Comparison of ENCODE assay signal across 9 cellular contexts in the genomic region with DNA sequence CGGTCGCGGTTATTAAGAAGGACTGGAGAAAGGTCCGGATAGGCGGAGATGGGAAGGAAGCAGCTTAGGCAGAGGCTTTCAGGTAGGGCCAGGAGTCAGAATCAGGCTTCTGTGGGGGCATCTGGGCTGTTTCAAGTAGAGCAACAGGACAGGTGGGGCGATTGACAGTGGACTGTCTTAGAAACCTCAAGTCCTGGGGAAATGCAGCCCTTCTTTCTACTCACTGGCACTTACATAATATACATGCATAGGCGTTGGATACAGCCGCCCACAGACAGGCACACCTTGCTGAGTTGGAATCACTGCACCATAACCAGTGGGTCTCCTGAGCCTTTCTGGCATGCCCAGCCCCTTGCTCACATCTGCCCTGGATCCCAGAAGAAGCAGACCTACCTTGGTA. TPM values are rescaled to one million over a fixed set of nuclear protein-coding genes. Genes with fewer than 3 reads are reported as not detected.
DNase-seq lines count a peak whose midpoint lies in the region; ATAC-seq and TF ChIP-seq lines count a peak whose summit lies in the region.
"Had no signal": no experiment of that assay in that cellular context is flagged by ENCODE, and none has a peak within 500 bp of the region (broad histone marks: within the 10 kb centered on the region; RNA-seq: fewer than 3 reads in every experiment).

No MANE protein-coding gene starts in this region.

- H3K36me3 Mint-ChIP-seq in H9 (ENCODE audit: insufficient read depth in 1 of 3, low read depth in 3 of 3), result peaks cover 27 to 41% (median 27%) of the 10 kb centered on the region in 3 experiments

- H3K27ac Mint-ChIP-seq in H9, result no peak overlapping the region

- H3K27me3 ChIP-seq in H9 (ENCODE audit: insufficient read depth, low read length), result no peaks in the 10 kb centered on the region
- no peaks in the 10 kb centered on the region for H3K27me3 ChIP-seq in left ventricle myocardium inferior (ENCODE audit: low read depth)

- no peaks in the 10 kb centered on the region for H3K79me2 ChIP-seq in H9 (ENCODE audit: insufficient read depth, low read length)

- H3K18ac ChIP-seq in H9 (ENCODE audit: insufficient read length, low read depth, low read length), result no peak overlapping the region

- no peak overlapping the region for H2BK120ac ChIP-seq in H9 (ENCODE audit: low read depth, low read length, poor library complexity, severe bottlenecking)

- DNase-seq in H9 (no peak), left ventricle myocardium inferior (no peak), cerebellar nuclear complex (lab: John Stamatoyannopoulos, UW) (no peak), NCI-H524 treated with DMSO at 0.1 percent for 48 hours (lab: John Stamatoyannopoulos, UW) (no peak)

- no peak overlapping the region for H3K4ac ChIP-seq in H9 (ENCODE audit: low read depth, low read length)

- H3K4me3 ChIP-seq in left ventricle myocardium inferior (peak overlapping the region; percentile 91), skin epidermis (peak overlapping the region; percentile 84 to 99 (median 93))

- H3K27me3 Mint-ChIP-seq in H9 (ENCODE audit: low read depth), result no peaks in the 10 kb centered on the region; the same call in 1 of the 2 replicates

- H3K4me2 ChIP-seq in H9 (ENCODE audit: insufficient read depth, insufficient read length, low read length), result peak overlapping the region; percentile 80

- no peak overlapping the region for H3K14ac ChIP-seq in H9 (ENCODE audit: insufficient read depth, low read length)

- H3K9me3 Mint-ChIP-seq in H9, result no peaks in the 10 kb centered on the region; a peak in 1 of 5 replicates

- ATAC-seq in HG02852 (IDR thresholded peaks at IDR 0.05; ENCODE audit: unreplicated experiment) (no peak), GM19351 (IDR thresholded peaks at IDR 0.05; ENCODE audit: unreplicated experiment) (no peak)

- H3K9me3 ChIP-seq in H9 (ENCODE audit: control insufficient read depth, low read depth, low read length) (no peaks in the 10 kb centered on the region), left ventricle myocardium inferior (replicated peaks) (no peaks in the 10 kb centered on the region)

- peak overlapping the region; percentile 91 to 92 for H3K4me3 Mint-ChIP-seq in H9

- no peak for TF ChIP-seq CTCF in H9 (conservative IDR thresholded peaks at IDR 0.05)
- no peak for TF ChIP-seq CTCF in VCaP (conservative IDR thresholded peaks at IDR 0.05)
- no peak for TF ChIP-seq CTCF in left ventricle myocardium inferior (IDR thresholded peaks at IDR 0.05; ENCODE audit: borderline replicate concordance)

- peaks cover 18% of the 10 kb centered on the region for H3K23me2 ChIP-seq in H9 (ENCODE audit: insufficient read length, low read depth, low read length, poor library complexity, severe bottlenecking)

- H3K79me1 ChIP-seq in H9 (ENCODE audit: insufficient read depth, low read depth, low read length, poor library complexity, severe bottlenecking), result no peaks in the 10 kb centered on the region

- H4K8ac ChIP-seq in H9 (replicated peaks; ENCODE audit: insufficient read length, low read depth, low read length), result no peak overlapping the region

- H4K5ac ChIP-seq in H9 (ENCODE audit: insufficient read length, low read depth, low read length), result no peak overlapping the region

- no peak overlapping the region for H2BK12ac ChIP-seq in H9 (ENCODE audit: insufficient read length, low read depth, low read length)

- no peak overlapping the region for H2AK5ac ChIP-seq in H9 (ENCODE audit: insufficient read length, low read length)

- intact Hi-C loops in left ventricle myocardium inferior (cut with micrococcal nuclease), result no loop called here

- no peak overlapping the region for H2BK5ac ChIP-seq in H9 (ENCODE audit: insufficient read length, low read length)

- WGBS in H9 (ENCODE audit: extremely low coverage, insufficient read length, low lambda C conversion rate), result no CpG with 5 or more reads among the region's 8 CpGs

- H4K91ac ChIP-seq in H9 (ENCODE audit: insufficient read length, low read depth, low read length), result no peak overlapping the region

- no peaks in the 10 kb centered on the region for H4K20me1 ChIP-seq in H9 (ENCODE audit: control insufficient read depth, insufficient read depth, insufficient read length)

- H3K4me1 ChIP-seq in H9 (ENCODE audit: insufficient read depth, low read length) (peaks cover 8% of the 10 kb centered on the region; the same call in 1 of the 2 replicates), left ventricle myocardium inferior (peaks cover 57% of the 10 kb centered on the region)

- no peak overlapping the region for H2AFZ ChIP-seq in H9 (ENCODE audit: low read length)

- peaks cover 37 to 42% of the 10 kb centered on the region in 2 experiments for H3K4me1 Mint-ChIP-seq in H9

- H2BK20ac ChIP-seq in H9 (ENCODE audit: low read depth, low read length, poor library complexity, severe bottlenecking), result no peak overlapping the region

- H3K23ac ChIP-seq in H9 (ENCODE audit: insufficient read length, low read depth, low read length), result no peak overlapping the region

- H3T11ph ChIP-seq in H9 (ENCODE audit: low read length), result no peak overlapping the region

- peaks cover 32% of the 10 kb centered on the region for H3K36me3 ChIP-seq in left ventricle myocardium inferior

- H3K27ac ChIP-seq in H9 (ENCODE audit: insufficient read length, low read depth, low read length) (no peak overlapping the region), VCaP (peak overlapping the region; percentile 86), left ventricle myocardium inferior (replicated peaks) (peak overlapping the region; percentile 98), skin epidermis (peak overlapping the region; percentile 39 to 98 (median 95))

- H3K56ac ChIP-seq in H9 (ENCODE audit: insufficient read length, low read depth, low read length), result no peak overlapping the region

- no peak overlapping the region for H2BK15ac ChIP-seq in H9 (ENCODE audit: low read depth, low read length)

- H3K9ac ChIP-seq in H9 (ENCODE audit: extremely low read depth, insufficient read length, low read length), result peak overlapping the region; percentile 79

RNA-seq across cellular contexts. Expression of gene MYD88, which starts 0.7 kb away (rescaled TPM):
- 33.4 and 34.2 TPM in 2 replicates for total RNA-seq in H9 (2021)
- 6.9 TPM for total RNA-seq in left ventricle myocardium inferior
- total RNA-seq: HT1080 had no signal

RNA-seq across cellular contexts. Expression of gene ACAA1, which starts 2.3 kb away (rescaled TPM):
- total RNA-seq in H9 (2021), result 41.9 and 44.3 TPM in 2 replicates
- 120 TPM for total RNA-seq in left ventricle myocardium inferior

RNA-seq across cellular contexts. Expression of gene OXSR1, which starts 26.1 kb away (rescaled TPM):
- total RNA-seq in H9 (2021) (53.8 and 54.1 TPM in 2 replicates), left ventricle myocardium inferior (22.9 TPM)
